Comparison of ENCODE assay signal across 25 cellular contexts in the genomic region with DNA sequence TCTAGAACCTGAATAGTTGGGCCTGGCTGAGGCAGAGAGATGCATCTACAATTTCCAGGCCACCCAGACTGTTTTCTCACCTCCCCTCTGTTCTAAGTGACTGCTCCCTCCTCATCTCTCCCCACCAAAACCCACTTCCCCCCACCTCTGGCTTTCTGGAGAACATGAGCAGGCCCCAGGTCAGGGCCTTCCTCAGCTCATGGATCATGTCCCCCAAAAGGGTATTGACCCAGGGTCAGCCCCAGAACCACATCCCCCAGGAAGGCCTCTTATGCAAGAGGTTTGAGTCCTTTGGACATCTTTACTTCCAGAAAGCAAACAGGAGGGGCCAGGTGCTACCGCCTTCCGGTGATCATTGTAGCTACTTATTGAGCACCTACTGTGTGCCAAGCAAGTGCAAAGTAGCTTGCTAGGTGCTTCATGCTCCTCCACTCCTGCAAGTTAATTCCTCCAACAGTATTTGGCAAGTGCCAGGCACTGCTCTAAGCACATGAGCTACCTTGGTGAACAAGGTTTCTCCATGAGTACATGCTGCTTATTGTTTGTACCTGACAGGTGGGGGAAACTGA.
"Had no signal": no experiment of that assay in that cellular context is flagged by ENCODE, and none has a peak within 500 bp of the region (broad histone marks: within the 10 kb centered on the region; RNA-seq: fewer than 3 reads in every experiment).

No MANE protein-coding gene starts in this region.

- H3K27ac ChIP-seq: brain microvascular endothelial cell, cardiac muscle cell, RWPE1 had no signal

- H3K4me3 ChIP-seq: cardiac muscle cell had no signal

- ATAC-seq: activated CD8-positive, alpha-beta memory T cell treated with anti-CD3 and anti-CD28 coated beads, Interleukin-2, amount 10 ng/mL, durations not matched to agents 7 days and 5 days; activated naive CD8-positive, alpha-beta T cell treated with anti-CD3 and anti-CD28 coated beads, Interleukin-2, amount 50 U/mL, for 24 hours; Panc1; T-helper 17 cell; WTC11 had no signal

- H3K36me3 ChIP-seq: brain microvascular endothelial cell, cardiac muscle cell had no signal

- DNase-seq: activated CD4-positive, alpha-beta T cell treated with anti-CD3 and anti-CD28 coated beads for 1 hour; activated CD4-positive, alpha-beta T cell treated with anti-CD3 and anti-CD28 coated beads, Interleukin-2, amount 10 ng/mL, durations not matched to agents 24 days and 14 days; activated CD4-positive, alpha-beta T cell treated with anti-CD3 and anti-CD28 coated beads, Interleukin-2, amount 50 U/mL, for 48 hours; activated CD8-positive, alpha-beta memory T cell treated with anti-CD3 and anti-CD28 coated beads, Interleukin-2, amount 10 ng/mL, durations not matched to agents 7 days and 5 days; activated effector memory CD4-positive, alpha-beta T cell treated with anti-CD3 and anti-CD28 coated beads, Interleukin-2, amount 50 U/mL, for 16 hours; activated naive CD4-positive, alpha-beta T cell treated with Interleukin-2 at 50 U/mL for 16 hours; activated naive CD8-positive, alpha-beta T cell treated with anti-CD3 and anti-CD28 coated beads, Interleukin-2, amount 50 U/mL, for 24 hours; activated T-cell treated with anti-CD3 and anti-CD28 coated beads, Interleukin-2, amount 50 U/mL, for 24 hours; amniotic stem cell; brain microvascular endothelial cell; Kasumi-1; NCI-H1105 treated with DMSO at 0.1 percent for 48 hours; NCI-H1436 treated with DMSO at 0.1 percent for 48 hours; NCI-H187; NCI-H2081; NCI-H510A treated with DMSO at 0.1 percent for 48 hours; NK-92 treated with Interleukin-12 subunit alpha and Interleukin-12 subunit beta, amount 100 ng/mL, for 24 hours; OCI-M1; SHP77 treated with DMSO at 0.1 percent for 48 hours; T-helper 17 cell; T-helper 9 cell had no signal
